Comparison of ENCODE assay signal across 25 cellular contexts in genomic region chr15:78280289-78281072, GRCh38. TPM values are rescaled to one million over a fixed set of nuclear protein-coding genes. Genes with fewer than 3 reads are reported as not detected.
"Had no signal": no experiment of that assay in that cellular context is flagged by ENCODE, and none has a peak within 500 bp of the region (broad histone marks: within the 10 kb centered on the region; RNA-seq: fewer than 3 reads in every experiment).

No MANE protein-coding gene starts in this region.

- H3K4me3 Mint-ChIP-seq: activated CD4-positive, alpha-beta memory T cell treated with anti-CD3 and anti-CD28 coated beads for 36 hours; activated CD8-positive, alpha-beta memory T cell treated with anti-CD3 and anti-CD28 coated beads, Interleukin-2, amount 10 ng/mL, durations not matched to agents 7 days and 5 days; activated naive CD4-positive, alpha-beta T cell treated with anti-CD3 and anti-CD28 coated beads, Interleukin-2, amount 50 U/mL, for 24 hours; central memory CD8-positive, alpha-beta T cell; naive thymus-derived CD4-positive, alpha-beta T cell; neural crest cell had no signal

- H3K9me3 Mint-ChIP-seq: activated CD4-positive, alpha-beta memory T cell treated with anti-CD3 and anti-CD28 coated beads for 36 hours; activated naive CD4-positive, alpha-beta T cell treated with anti-CD3 and anti-CD28 coated beads, Interleukin-2, amount 50 U/mL, for 24 hours; central memory CD8-positive, alpha-beta T cell; naive thymus-derived CD4-positive, alpha-beta T cell; neural crest cell had no signal

- H3K27me3 Mint-ChIP-seq: activated CD4-positive, alpha-beta memory T cell treated with anti-CD3 and anti-CD28 coated beads for 36 hours; activated CD8-positive, alpha-beta memory T cell treated with anti-CD3 and anti-CD28 coated beads, Interleukin-2, amount 10 ng/mL, durations not matched to agents 7 days and 5 days; activated naive CD4-positive, alpha-beta T cell treated with anti-CD3 and anti-CD28 coated beads, Interleukin-2, amount 50 U/mL, for 24 hours; central memory CD8-positive, alpha-beta T cell; naive thymus-derived CD4-positive, alpha-beta T cell had no signal

- DNase-seq: activated CD4-positive, alpha-beta memory T cell treated with anti-CD3 and anti-CD28 coated beads for 36 hours; activated CD4-positive, alpha-beta T cell treated with anti-CD3 and anti-CD28 coated beads for 48 hours; activated CD8-positive, alpha-beta memory T cell treated with anti-CD3 and anti-CD28 coated beads, Interleukin-2, amount 10 ng/mL, durations not matched to agents 7 days and 5 days; activated gamma-delta T cell treated with Interleukin-2 at 50 U/mL for 16 hours; activated T-cell treated with anti-CD3 and anti-CD28 coated beads for 4 hours; adrenal gland; heart right ventricle; lower lobe of right lung; naive thymus-derived CD4-positive, alpha-beta T cell; occipital lobe; posterior cingulate gyrus; stimulated activated CD4-positive, alpha-beta T cell treated with anti-CD3 and anti-CD28 coated beads, Interleukin-2, amount 100 ng/mL, for 48 hours; stimulated activated naive CD4-positive, alpha-beta T cell treated with Interleukin-2 at 50 U/mL for 16 hours; T-helper 1 cell; tibial artery had no signal

- H3K4me1 Mint-ChIP-seq: activated naive CD4-positive, alpha-beta T cell treated with anti-CD3 and anti-CD28 coated beads, Interleukin-2, amount 50 U/mL, for 24 hours; central memory CD8-positive, alpha-beta T cell; neural crest cell had no signal

- H3K27ac Mint-ChIP-seq: activated CD4-positive, alpha-beta memory T cell treated with anti-CD3 and anti-CD28 coated beads for 36 hours; activated CD8-positive, alpha-beta memory T cell treated with anti-CD3 and anti-CD28 coated beads, Interleukin-2, amount 10 ng/mL, durations not matched to agents 7 days and 5 days; activated naive CD4-positive, alpha-beta T cell treated with anti-CD3 and anti-CD28 coated beads, Interleukin-2, amount 50 U/mL, for 24 hours had no signal

- ATAC-seq: activated CD8-positive, alpha-beta memory T cell treated with anti-CD3 and anti-CD28 coated beads, Interleukin-2, amount 10 ng/mL, durations not matched to agents 7 days and 5 days; gastroesophageal sphincter; heart right ventricle; lower lobe of right lung; naive thymus-derived CD4-positive, alpha-beta T cell; sciatic nerve had no signal

RNA-seq across cellular contexts. Expression of gene DNAJA4, which starts 16.1 kb away (rescaled TPM):
- total RNA-seq: neural crest cell had no signal

RNA-seq across cellular contexts. Expression of gene ACSBG1, which starts 46.1 kb away (rescaled TPM):
- total RNA-seq: dermis microvascular lymphatic vessel endothelial cell, mesenteric fat pad had no signal

RNA-seq across cellular contexts. Expression of gene CRABP1, which starts 59.7 kb away (rescaled TPM):
- total RNA-seq: activated CD4-positive, alpha-beta memory T cell treated with anti-CD3 and anti-CD28 coated beads for 36 hours; activated CD8-positive, alpha-beta memory T cell treated with anti-CD3 and anti-CD28 coated beads, Interleukin-2, amount 10 ng/mL, durations not matched to agents 7 days and 5 days; dermis microvascular lymphatic vessel endothelial cell; esophagus muscularis mucosa; heart right ventricle; lower lobe of right lung; mesenteric fat pad; naive thymus-derived CD4-positive, alpha-beta T cell; renal cortical epithelial cell; ureter had no signal
